In genomic region chr19:37304190-37304883, GRCh38 we compare ENCODE assay signal across 8 cellular contexts.
DNase-seq lines count a peak whose midpoint lies in the region; ATAC-seq and TF ChIP-seq lines count a peak whose summit lies in the region.

No MANE protein-coding gene starts in this region.

- H3K27me3 Mint-ChIP-seq in stimulated activated naive B cell treated with anti-CD40 and anti-IgM and Interleukin-4, amounts not matched to agents 10 μg/mL and 1 μg/mL and 100 μg/mL, for 72 hours: peaks cover 11 to 18% of the 10 kb centered on the region in 2 donors

- no peaks in the 10 kb centered on the region for H3K4me1 ChIP-seq in mammary epithelial cell (ENCODE audit: insufficient read depth, low read length)

- H3K4me1 Mint-ChIP-seq in stimulated activated naive B cell treated with anti-CD40 and anti-IgM and Interleukin-4, amounts not matched to agents 10 μg/mL and 1 μg/mL and 100 μg/mL, for 72 hours: peaks cover 6 to 7% of the 10 kb centered on the region in 2 donors

- no peak overlapping the region for H3K9ac ChIP-seq in mammary epithelial cell (ENCODE audit: insufficient read depth, low read length)

- no peak overlapping the region for H3K4me3 ChIP-seq in mammary epithelial cell (replicated peaks in 1 of 3; ENCODE audit: insufficient read depth in 1 of 3, low read depth in 2 of 3, low read length in 3 of 3)

- 32% methylated on average over 35 of the region's 44 CpGs for WGBS in mammary epithelial cell (ENCODE audit: low coverage, missing lambda C conversion rate)

- peak in 1 of 2 donors; percentile 54 for ATAC-seq in stimulated activated naive B cell treated with anti-CD40 and anti-IgM and Interleukin-4, amounts not matched to agents 10 μg/mL and 1 μg/mL and 100 μg/mL, for 72 hours (replicated peaks)
- no peak for ATAC-seq in HG03095 (IDR thresholded peaks at IDR 0.05; ENCODE audit: unreplicated experiment)
- ATAC-seq in HG03039 (IDR thresholded peaks at IDR 0.05; ENCODE audit: unreplicated experiment): no peak

- H3K9me3 ChIP-seq in mammary epithelial cell (replicated peaks; ENCODE audit: insufficient read depth, low read length): peaks cover 32% of the 10 kb centered on the region

- CTCF ChIA-PET in mammary epithelial cell (lab: Charles Lee; ENCODE audit: low non-redundant PET): no interaction called here

- no peaks in the 10 kb centered on the region for H3K36me3 ChIP-seq in mammary epithelial cell (ENCODE audit: insufficient read depth, low read length)

- peaks cover 9 to 12% of the 10 kb centered on the region in 2 donors for H3K9me3 Mint-ChIP-seq in stimulated activated naive B cell treated with anti-CD40 and anti-IgM and Interleukin-4, amounts not matched to agents 10 μg/mL and 1 μg/mL and 100 μg/mL, for 72 hours

- BruUV-seq in mammary epithelial cell (replicated peaks; lab: Mats Ljungman, UMichigan): no TSS peak

- H2AFZ ChIP-seq in mammary epithelial cell (ENCODE audit: low read depth, low read length): peak overlapping the region; percentile 44

- DNase-seq in NCI-H1930 (lab: John Stamatoyannopoulos, UW) (peak; percentile 67 to 85), mammary epithelial cell (no peak), kidney tubule cell (ENCODE audit: low spot score) (peak; percentile 27), NCI-H2196 (lab: John Stamatoyannopoulos, UW; ENCODE audit: unreplicated experiment) (no peak), mucosa of gallbladder (ENCODE audit: low spot score) (no peak)
- DNase-seq in stimulated activated naive B cell treated with anti-CD40 and anti-IgM and Interleukin-4, amounts not matched to agents 10 μg/mL and 1 μg/mL and 100 μg/mL, for 72 hours: no peak

- peaks cover 0 to 4% of the 10 kb centered on the region in 2 donors for H3K36me3 Mint-ChIP-seq in stimulated activated naive B cell treated with anti-CD40 and anti-IgM and Interleukin-4, amounts not matched to agents 10 μg/mL and 1 μg/mL and 100 μg/mL, for 72 hours

- H3K4me3 Mint-ChIP-seq in stimulated activated naive B cell treated with anti-CD40 and anti-IgM and Interleukin-4, amounts not matched to agents 10 μg/mL and 1 μg/mL and 100 μg/mL, for 72 hours: peak overlapping the region; percentile 74 to 82

- TF ChIP-seq CTCF in mammary epithelial cell (conservative IDR thresholded peaks at IDR 0.05 in 1 of 2, IDR thresholded peaks at IDR 0.05 in 1 of 2; ENCODE audit: extremely low read depth in 1 of 2, insufficient read depth in 1 of 2, low read depth in 1 of 2, low read length in 2 of 2): no peak

- H3K79me2 ChIP-seq in mammary epithelial cell (ENCODE audit: insufficient read depth, low read length): no peaks in the 10 kb centered on the region

- intact Hi-C loops in mammary epithelial cell (cut with micrococcal nuclease): no loop called here

- H3K4me2 ChIP-seq in mammary epithelial cell (ENCODE audit: insufficient read depth, low read depth, low read length): peak overlapping the region; percentile 21

- no peaks in the 10 kb centered on the region for H3K27me3 ChIP-seq in mammary epithelial cell (ENCODE audit: insufficient read depth, low read length)

- no peaks in the 10 kb centered on the region for H4K20me1 ChIP-seq in mammary epithelial cell (ENCODE audit: insufficient read depth, low read length)

- H3K27ac Mint-ChIP-seq in stimulated activated naive B cell treated with anti-CD40 and anti-IgM and Interleukin-4, amounts not matched to agents 10 μg/mL and 1 μg/mL and 100 μg/mL, for 72 hours: peak overlapping the region; percentile 73

- dilution Hi-C loops in mammary epithelial cell (cut with HindIII; ENCODE audit: low sequenced_read_pairs): no loop called here

- in situ Hi-C loops in mammary epithelial cell (cut with MboI; ENCODE audit: low sequenced_read_pairs in 2 of 2): no loop called here

- H3K27ac ChIP-seq in mammary epithelial cell (ENCODE audit: insufficient read depth, low read depth, low read length): no peak overlapping the region

Comparison
In these comparisons a context has a peak if more than half of its experiments do, and no peak if none do; other contexts are left out.
1. DNase-seq: peak in NCI-H1930 (2 of 2) and kidney tubule cell (single experiment); none in mammary epithelial cell (single experiment), stimulated activated naive B cell treated with anti-CD40 and anti-IgM and Interleukin-4, amounts not matched to agents 10 μg/mL and 1 μg/mL and 100 μg/mL, for 72 hours (single experiment), NCI-H2196 (single experiment) and mucosa of gallbladder (single experiment).